Comparison of ENCODE assay signal across 17 cellular contexts in the genomic region with DNA sequence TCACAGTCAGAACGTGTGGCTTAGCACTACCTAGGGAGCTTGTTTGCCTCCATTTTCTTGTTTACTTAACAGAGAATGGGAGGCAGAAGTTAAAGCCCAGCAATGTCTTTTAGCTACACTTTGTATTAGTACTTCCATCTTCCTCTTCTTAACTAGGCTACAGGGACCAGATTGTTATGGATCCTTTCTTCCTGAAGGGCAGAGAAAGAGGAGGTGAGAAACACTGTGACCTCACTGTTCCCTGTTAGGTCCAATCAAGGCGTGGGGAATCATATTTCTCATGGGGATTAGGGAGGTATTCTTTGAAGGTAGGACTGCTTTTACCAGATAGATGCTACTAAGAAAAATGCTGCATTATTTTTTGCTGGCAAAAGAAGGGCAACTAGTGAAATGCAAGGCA.
"Had no signal": no experiment of that assay in that cellular context is flagged by ENCODE, and none has a peak within 500 bp of the region (broad histone marks: within the 10 kb centered on the region; RNA-seq: fewer than 3 reads in every experiment).

No MANE protein-coding gene starts in this region.

- ATAC-seq: activated CD8-positive, alpha-beta memory T cell treated with anti-CD3 and anti-CD28 coated beads, Interleukin-2, amount 10 ng/mL, durations not matched to agents 7 days and 5 days; stimulated activated memory B cell treated with anti-CD40 and anti-IgM and Interleukin-4, amounts not matched to agents 10 μg/mL and 1 μg/mL and 100 μg/mL, for 72 hours had no signal

- H3K9me3 ChIP-seq: spleen, testis, upper lobe of left lung had no signal

- H3K36me3 ChIP-seq: spleen, upper lobe of left lung had no signal

- H3K27me3 ChIP-seq: spleen, testis, upper lobe of left lung had no signal

- DNase-seq: activated CD4-positive, alpha-beta memory T cell treated with anti-CD3 and anti-CD28 coated beads, Interleukin-2, amount 10 ng/mL, durations not matched to agents 7 days and 5 days; activated CD4-positive, alpha-beta T cell treated with anti-CD3 and anti-CD28 coated beads for 48 hours; activated CD4-positive, CD25-positive, alpha-beta regulatory T cell; activated CD8-positive, alpha-beta memory T cell treated with anti-CD3 and anti-CD28 coated beads, Interleukin-2, amount 10 ng/mL, durations not matched to agents 7 days and 5 days; effector CD8-positive, alpha-beta T cell; hippocampal formation; kidney; nephron progenitor cell; retina; spleen; stimulated activated CD4-positive, alpha-beta T cell treated with anti-CD3 and anti-CD28 coated beads, Interleukin-4, amount 100 ng/mL, for 4 hours; T-helper 1 cell; T-helper 9 cell; testis; upper lobe of left lung had no signal

- H3K27ac ChIP-seq: spleen, testis, upper lobe of left lung had no signal

- FAIRE-seq: bronchial epithelial cell, kidney had no signal

- H3K4me3 ChIP-seq: spleen, testis, upper lobe of left lung had no signal

- H3K4me1 ChIP-seq: spleen, testis, upper lobe of left lung had no signal
